Comparison of ENCODE assay signal across 10 cellular contexts in the genomic region with DNA sequence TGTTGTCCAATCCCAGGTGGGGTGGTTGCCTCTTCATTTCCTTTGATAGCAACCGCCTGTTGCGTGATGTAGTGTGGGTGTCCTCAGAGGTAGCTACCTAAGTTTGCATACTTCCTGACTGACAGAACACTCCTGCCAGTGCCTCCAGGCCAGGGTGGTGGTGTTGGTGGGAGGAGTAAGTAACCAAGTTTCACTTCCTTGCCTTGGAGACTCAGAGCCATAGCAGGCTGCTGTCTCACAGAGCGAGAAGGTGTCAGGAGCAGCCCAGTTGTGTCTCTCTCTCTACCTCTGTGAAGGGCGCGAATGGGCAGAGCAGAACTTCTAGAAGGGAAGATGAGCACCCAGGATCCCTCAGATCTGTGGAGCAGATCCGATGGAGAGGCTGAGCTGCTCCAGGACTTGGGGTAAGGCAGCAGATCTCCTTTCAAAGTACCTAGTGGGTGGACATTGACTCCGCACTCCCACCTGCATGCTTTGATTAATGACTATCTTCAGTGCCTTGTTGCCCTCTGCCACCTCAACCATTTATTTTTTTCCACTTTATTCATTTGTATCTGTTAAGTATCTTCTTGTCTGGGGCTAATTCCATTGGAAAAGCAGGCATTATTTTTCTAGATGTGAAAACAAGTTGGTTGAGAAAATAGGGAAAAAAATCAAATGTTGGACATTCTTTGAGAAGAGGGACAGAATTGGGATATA. TPM values are rescaled to one million over a fixed set of nuclear protein-coding genes. Genes with fewer than 3 reads are reported as not detected.
A peak's percentile ranks its signal among the peaks of the same experiment; 100 is the strongest.
DNase-seq lines count a peak whose midpoint lies in the region; ATAC-seq, FAIRE-seq and TF ChIP-seq lines count a peak whose summit lies in the region.
"Had no signal": no experiment of that assay in that cellular context is flagged by ENCODE, and none has a peak within 500 bp of the region (broad histone marks: within the 10 kb centered on the region; RNA-seq: fewer than 3 reads in every experiment).

TSS of gene DAPP1 (plus strand) at position 217 of the 699 bp plus-strand sequence. CDS start at position 304, 87 bp downstream.

- H3K36me3 ChIP-seq in duodenal mucosa (ENCODE audit: control insufficient read depth in 1 of 2, insufficient read depth in 2 of 2, low read length in 2 of 2) (no peaks in the 10 kb centered on the region), prostate gland (no peaks in the 10 kb centered on the region)

- H3K9me3 ChIP-seq in duodenal mucosa (ENCODE audit: control insufficient read depth in 1 of 2, low read length in 2 of 2) = no peaks in the 10 kb centered on the region
- H3K9me3 ChIP-seq in prostate gland = no peaks in the 10 kb centered on the region
- H3K9me3 ChIP-seq: A549 had no signal

- TF ChIP-seq CTCF in prostate gland (IDR thresholded peaks at IDR 0.05) = no peak

- no peak within 1 kb of the TSS for H3K27ac ChIP-seq in duodenal mucosa (ENCODE audit: low read depth, low read length)
- peak within 1 kb of the TSS in 20 of 21 experiments; percentile 39 to 93 (median 80) for H3K27ac ChIP-seq in skin epidermis
- H3K27ac ChIP-seq in prostate gland = no peak within 1 kb of the TSS
- H3K27ac ChIP-seq: A549 had no signal

- H3K9ac ChIP-seq in duodenal mucosa (ENCODE audit: low read depth in 1 of 2, low read length in 2 of 2) = peak within 1 kb of the TSS; percentile 28 to 64

- peaks cover 22 to 25% of the 10 kb centered on the region in 2 donors for H3K4me1 ChIP-seq in duodenal mucosa (ENCODE audit: control insufficient read depth in 1 of 2, insufficient read depth in 2 of 2, low read length in 2 of 2)
- H3K4me1 ChIP-seq in prostate gland (replicated peaks) = no peaks in the 10 kb centered on the region
- H3K4me1 ChIP-seq: A549 had no signal

- H3K27me3 ChIP-seq in duodenal mucosa (ENCODE audit: control insufficient read depth in 1 of 2, insufficient read depth in 2 of 2, low read length in 2 of 2) = no peaks in the 10 kb centered on the region
- H3K27me3 ChIP-seq in prostate gland (replicated peaks; ENCODE audit: insufficient read depth) = no peaks in the 10 kb centered on the region

- 87% methylated on average over 7 of the region's 7 CpGs for WGBS in prostate gland

- DNase-seq in NCI-H510A treated with DMSO at 0.1 percent for 48 hours (lab: John Stamatoyannopoulos, UW) = peak; percentile 25
- DNase-seq in NCI-H510A (lab: John Stamatoyannopoulos, UW) = no peak
- DNase-seq in activated CD4-positive, CD25-positive, alpha-beta regulatory T cell treated with anti-CD3 and anti-CD28 coated beads, Interleukin-2, amount 50 U/mL, for 72 hours = peak; percentile 64
- no peak for DNase-seq in prostate gland (ENCODE audit: low spot score)
- DNase-seq in frontal cortex (ENCODE audit: low spot score in 2 of 2) = no peak

- H3K4me3 ChIP-seq in duodenal mucosa (ENCODE audit: low read depth in 1 of 2, low read length in 2 of 2) = peak within 1 kb of the TSS; percentile 60 to 71
- H3K4me3 ChIP-seq in skin epidermis = peak within 1 kb of the TSS; percentile 20 to 52 (median 34)
- no peak within 1 kb of the TSS for H3K4me3 ChIP-seq in prostate gland
- H3K4me3 ChIP-seq: A549 had no signal

- ATAC-seq in HG03469 (IDR thresholded peaks at IDR 0.05; ENCODE audit: unreplicated experiment) = peak; percentile 95
- ATAC-seq: A549 had no signal

- FAIRE-seq in frontal cortex (lab: Jason Lieb, UNC) = no peak
- FAIRE-seq: A549 had no signal

- intact Hi-C loops in prostate gland (cut with DNase I) = no loop called here

- TF ChIP-seq POLR2A in prostate gland (IDR thresholded peaks at IDR 0.05) = no peak

RNA-seq across cellular contexts. Expression of gene DAPP1, which starts in this region (rescaled TPM):
- total RNA-seq in prostate gland (1 to 10 TPM; 1.1 to 2.0 TPM), frontal cortex (0.41 TPM)
- total RNA-seq: dermis microvascular lymphatic vessel endothelial cell had no signal

Comparison
In these comparisons a context has a peak if more than half of its experiments do, and no peak if none do; other contexts are left out.
1. DNase-seq: peak in NCI-H510A treated with DMSO at 0.1 percent for 48 hours (single experiment) and activated CD4-positive, CD25-positive, alpha-beta regulatory T cell treated with anti-CD3 and anti-CD28 coated beads, Interleukin-2, amount 50 U/mL, for 72 hours (single experiment); none in NCI-H510A (single experiment), prostate gland (single experiment) and frontal cortex (0 of 2).
2. H3K27ac ChIP-seq: peak in skin epidermis (20 of 21); none in duodenal mucosa (single experiment) and prostate gland (0 of 2).
3. H3K4me3 ChIP-seq: peak in duodenal mucosa (2 of 2) and skin epidermis (7 of 7); none in prostate gland (0 of 2).